1 cellular context compared by ENCODE assay signal in genomic region chr1:3747522-3747848, GRCh38.
TF ChIP-seq lines count a peak whose summit lies in the region.

No MANE protein-coding gene starts in this region.

TF ChIP-seq in SK-N-SH, 30 proteins besides CTCF, POLR2A, EP300 and RAD21 (continued from another document):
- TF ChIP-seq EZH2phosphoT487 (IDR thresholded peaks at IDR 0.05; ENCODE audit: borderline replicate concordance, low read depth) = no peak
- no peak for TF ChIP-seq SMC3 (IDR thresholded peaks at IDR 0.05; ENCODE audit: low read depth, low read length)
- TF ChIP-seq GATA2 (CRISPR knock-in tag; IDR thresholded peaks at IDR 0.05) = no peak
- no peak for TF ChIP-seq FOXJ3 (CRISPR knock-in tag; IDR thresholded peaks at IDR 0.05)
- TF ChIP-seq GABPA (IDR thresholded peaks at IDR 0.05; ENCODE audit: low read depth) = no peak
- no peak for TF ChIP-seq RFX5 (IDR thresholded peaks at IDR 0.05; ENCODE audit: low read length)
- TF ChIP-seq RXRA (IDR thresholded peaks at IDR 0.05; ENCODE audit: borderline replicate concordance, low read depth) = no peak
- no peak for TF ChIP-seq TCF12 (IDR thresholded peaks at IDR 0.05)
- no peak for TF ChIP-seq POLR2AphosphoS5 (IDR thresholded peaks at IDR 0.05; ENCODE audit: low read depth, low read length)
- no peak for TF ChIP-seq MAX (IDR thresholded peaks at IDR 0.05; ENCODE audit: low read depth)
- TF ChIP-seq RCOR1 (IDR thresholded peaks at IDR 0.05; ENCODE audit: low read length) = no peak
TF ChIP-seq in SK-N-SH: peak in this region for 0.
